22 cellular contexts compared by ENCODE assay signal in genomic region chr3:170085396-170085795, GRCh38.
"Had no signal": no experiment of that assay in that cellular context is flagged by ENCODE, and none has a peak within 500 bp of the region (broad histone marks: within the 10 kb centered on the region; RNA-seq: fewer than 3 reads in every experiment).

No MANE protein-coding gene starts in this region.

- H3K9me3 Mint-ChIP-seq: dendritic cell treated with granulocyte-macrophage colony-stimulating factor and Interleukin-4, amounts not matched to agents 40 ng/mL and 50 ng/mL, for 4 days; effector memory CD8-positive, alpha-beta T cell; natural killer cell treated with Interleukin-12 subunit alpha and Interleukin-12 subunit beta and Interleukin-15 and Interleukin-18, amount 100 ng/mL, for 72 hours; neural progenitor cell had no signal

- H3K4me3 ChIP-seq: esophagus muscularis mucosa, gastroesophageal sphincter, mucosa of descending colon, neural progenitor cell, ovary, smooth muscle cell, suprapubic skin, thyroid gland had no signal

- DNase-seq: effector memory CD8-positive, alpha-beta T cell; glutamatergic neuron; islet precursor cell; mammary epithelial cell; mucosa of descending colon; nucleus accumbens; ovary; right cardiac atrium; stimulated activated CD4-positive, alpha-beta T cell treated with anti-CD3 and anti-CD28 coated beads, Interleukin-2, amount 100 ng/mL, for 48 hours; stimulated activated naive CD4-positive, alpha-beta T cell treated with Interleukin-2 at 50 U/mL for 16 hours; thyroid gland had no signal

- H3K9me3 ChIP-seq: esophagus muscularis mucosa, gastroesophageal sphincter, mucosa of descending colon, ovary, suprapubic skin, thyroid gland had no signal

- H3K27me3 ChIP-seq: esophagus muscularis mucosa, gastroesophageal sphincter, neural progenitor cell, ovary, suprapubic skin, thyroid gland had no signal

- ATAC-seq: effector memory CD8-positive, alpha-beta T cell; gastroesophageal sphincter; left lobe of liver; mucosa of descending colon; natural killer cell treated with Interleukin-12 subunit alpha and Interleukin-12 subunit beta and Interleukin-15 and Interleukin-18, amount 100 ng/mL, for 72 hours; right cardiac atrium had no signal

- H3K27me3 Mint-ChIP-seq: dendritic cell treated with granulocyte-macrophage colony-stimulating factor and Interleukin-4, amounts not matched to agents 40 ng/mL and 50 ng/mL, for 4 days; effector memory CD8-positive, alpha-beta T cell; natural killer cell treated with Interleukin-12 subunit alpha and Interleukin-12 subunit beta and Interleukin-15 and Interleukin-18, amount 100 ng/mL, for 72 hours; type B pancreatic cell had no signal

- H2AFZ ChIP-seq: neural progenitor cell had no signal

- H3K4me3 Mint-ChIP-seq: dendritic cell treated with granulocyte-macrophage colony-stimulating factor and Interleukin-4, amounts not matched to agents 40 ng/mL and 50 ng/mL, for 4 days; effector memory CD8-positive, alpha-beta T cell; natural killer cell treated with Interleukin-12 subunit alpha and Interleukin-12 subunit beta and Interleukin-15 and Interleukin-18, amount 100 ng/mL, for 72 hours; neural progenitor cell; type B pancreatic cell had no signal

- H3K27ac ChIP-seq: epithelial cell of prostate, esophagus muscularis mucosa, gastroesophageal sphincter, neural progenitor cell, ovary, suprapubic skin, thyroid gland had no signal

- H3K4me2 ChIP-seq: neural progenitor cell, smooth muscle cell had no signal

- H3K9ac ChIP-seq: neural progenitor cell had no signal

- FAIRE-seq: urothelium cell line had no signal

- H3K4me1 ChIP-seq: gastroesophageal sphincter, neural progenitor cell, suprapubic skin had no signal

- H3K27ac Mint-ChIP-seq: dendritic cell treated with granulocyte-macrophage colony-stimulating factor and Interleukin-4, amounts not matched to agents 40 ng/mL and 50 ng/mL, for 4 days; effector memory CD8-positive, alpha-beta T cell; natural killer cell treated with Interleukin-12 subunit alpha and Interleukin-12 subunit beta and Interleukin-15 and Interleukin-18, amount 100 ng/mL, for 72 hours; neural progenitor cell; type B pancreatic cell had no signal

- H3K36me3 ChIP-seq: ovary had no signal
